ENCODE assay signal across 8 cellular contexts in genomic region chr3:134754768-134755559, GRCh38. TPM values are rescaled to one million over a fixed set of nuclear protein-coding genes. Genes with fewer than 3 reads are reported as not detected.
A peak's percentile ranks its signal among the peaks of the same experiment; 100 is the strongest.
DNase-seq lines count a peak whose midpoint lies in the region; ATAC-seq and TF ChIP-seq lines count a peak whose summit lies in the region.

No MANE protein-coding gene starts in this region.

- H3K4me1 ChIP-seq in body of pancreas, result no peaks in the 10 kb centered on the region
- H3K4me1 ChIP-seq in right lobe of liver, result no peaks in the 10 kb centered on the region
- no peaks in the 10 kb centered on the region for H3K4me1 ChIP-seq in vagina

- TF ChIP-seq CTCF in GM06990 (IDR thresholded peaks at IDR 0.05; ENCODE audit: insufficient read depth, low read length, poor library complexity, severe bottlenecking) (peak; percentile 90), body of pancreas (IDR thresholded peaks at IDR 0.05) (peak in 6 of 7 experiments; percentile 28 to 52 (median 37)), right lobe of liver (IDR thresholded peaks at IDR 0.05) (peak; percentile 41 to 64 (median 52)), vagina (IDR thresholded peaks at IDR 0.05) (peak in 2 of 3 experiments; percentile 9 to 47)

- H3K4me3 ChIP-seq in GM06990 (replicated peaks; ENCODE audit: low read depth, low read length), result no peak overlapping the region
- H3K4me3 ChIP-seq in body of pancreas, result no peak overlapping the region
- no peak overlapping the region for H3K4me3 ChIP-seq in right lobe of liver
- H3K4me3 ChIP-seq in vagina, result no peak overlapping the region

- H3K27me3 ChIP-seq in GM06990 (replicated peaks; ENCODE audit: control insufficient read depth, insufficient read depth, low read length) (no peaks in the 10 kb centered on the region; the same call in 1 of the 2 replicates), body of pancreas (no peaks in the 10 kb centered on the region), right lobe of liver (no peaks in the 10 kb centered on the region), vagina (no peaks in the 10 kb centered on the region)

- WGBS in body of pancreas, 2 donors, result 55 to 94% methylated on average over 2 to 4 of the region's 4 CpGs
- WGBS in right lobe of liver (ENCODE audit: insufficient coverage, low coverage, low lambda C conversion rate, missing lambda C conversion rate), result 37% methylated on average over 2 of the region's 4 CpGs

- ATAC-seq in HG02623 (IDR thresholded peaks at IDR 0.05; ENCODE audit: unreplicated experiment) (peak; percentile 80), body of pancreas (no peak), right lobe of liver (peak; percentile 64 to 83 (median 72))

- intact Hi-C loops in body of pancreas (cut with DNase I), result no loop called here
- intact Hi-C loops in right lobe of liver (cut with DNase I), result loop anchor here in 1 of 2 donors (10.0 kb wide), 1 partner anchor 150 kb away; no protein-coding TSS in a partner anchor
- intact Hi-C loops in vagina (cut with DNase I), result no loop called here

- no peak overlapping the region for H3K27ac ChIP-seq in body of pancreas
- H3K27ac ChIP-seq in right lobe of liver, result no peak overlapping the region
- H3K27ac ChIP-seq in vagina, result no peak overlapping the region

- DNase-seq in A172 (ENCODE audit: low spot score) (peak; percentile 21), GM06990 (ENCODE audit: extremely low read depth, insufficient read length) (no peak), NCI-H1694 treated with DMSO at 0.1 percent for 48 hours (lab: John Stamatoyannopoulos, UW) (peak; percentile 2), body of pancreas (peak; percentile 18 to 50 (median 40)), right lobe of liver (peak in 2 of 3 donors; percentile 40 to 51), vagina (ENCODE audit: extremely low spot score in 2 of 2) (peak; percentile 72 to 79), KG1 (lab: John Stamatoyannopoulos, UW) (no peak)

- H3K9me3 ChIP-seq in body of pancreas, result no peaks in the 10 kb centered on the region
- no peaks in the 10 kb centered on the region for H3K9me3 ChIP-seq in right lobe of liver
- H3K9me3 ChIP-seq in vagina, result no peaks in the 10 kb centered on the region

- no peak for TF ChIP-seq POLR2A in body of pancreas (IDR thresholded peaks at IDR 0.05)
- no peak for TF ChIP-seq POLR2A in right lobe of liver (IDR thresholded peaks at IDR 0.05)
- TF ChIP-seq POLR2A in vagina (IDR thresholded peaks at IDR 0.05), result no peak

- H3K36me3 ChIP-seq in GM06990 (ENCODE audit: control insufficient read depth, insufficient read depth, low read length) (no peaks in the 10 kb centered on the region), body of pancreas (replicated peaks in 1 of 2; ENCODE audit: insufficient read depth in 1 of 2, low read depth in 2 of 2) (no peaks in the 10 kb centered on the region), right lobe of liver (no peaks in the 10 kb centered on the region), vagina (no peaks in the 10 kb centered on the region)

RNA-seq across cellular contexts. Expression of gene EPHB1, which starts 40.1 kb away (rescaled TPM):
- not detected in 2 replicates for total RNA-seq in A172 (2014; rRNA removed; shearing (Covaris generic))
- total RNA-seq in body of pancreas (1 to 10 TPM in 1 of 2 donors, not detected in 1; 1.3 TPM), right lobe of liver (10 to 100 TPM in 1 of 6 experiments, 1 to 10 TPM in 4, under 1 TPM in 1; 0.63 to 10.9 (median 1.8) TPM), vagina (2.2 TPM)

Comparison
In these comparisons a context has a peak if more than half of its experiments do, and no peak if none do; other contexts are left out.
1. DNase-seq: peak in A172 (single experiment), NCI-H1694 treated with DMSO at 0.1 percent for 48 hours (single experiment), body of pancreas (4 of 4), right lobe of liver (2 of 3) and vagina (2 of 2); none in GM06990 (single experiment) and KG1 (single experiment).
2. CTCF ChIP-seq: peak in every context shown above with its lines; median percentile 90 in GM06990; 52 in right lobe of liver; 37 in body of pancreas; 28 in vagina.